30 cellular contexts compared by ENCODE assay signal in the genomic region with DNA sequence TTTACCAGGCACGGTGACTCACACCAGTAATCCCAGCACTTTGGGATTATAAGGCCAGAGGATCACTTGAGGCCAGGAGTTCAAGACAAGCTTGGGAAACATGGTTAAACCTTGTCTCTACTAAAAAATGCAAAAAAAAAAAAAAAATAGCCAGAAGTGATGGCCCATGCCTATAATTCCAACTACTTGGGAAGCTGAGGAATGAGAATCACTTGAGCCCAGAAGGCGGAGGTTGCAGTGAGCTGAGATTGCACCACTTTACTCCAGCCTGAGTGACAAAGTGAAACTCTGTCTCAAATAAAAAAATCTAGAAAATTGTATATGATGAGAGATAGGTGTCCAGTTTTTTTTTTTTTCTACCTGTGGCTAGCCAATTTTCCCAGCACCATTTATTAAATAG.
"Had no signal": no experiment of that assay in that cellular context is flagged by ENCODE, and none has a peak within 500 bp of the region (broad histone marks: within the 10 kb centered on the region; RNA-seq: fewer than 3 reads in every experiment).

No MANE protein-coding gene starts in this region.

- H3K36me3 ChIP-seq: adrenal gland, ascending aorta, brain microvascular endothelial cell, breast epithelium, cardiac muscle cell had no signal

- H3K4me1 ChIP-seq: adrenal gland, ascending aorta, body of pancreas, breast epithelium had no signal

- DNase-seq: activated effector memory CD4-positive, alpha-beta T cell treated with anti-CD3 and anti-CD28 coated beads, Interleukin-2, amount 50 U/mL, for 16 hours; activated effector memory CD4-positive, alpha-beta T cell treated with Interleukin-2 at 50 U/mL for 16 hours; activated gamma-delta T cell; activated gamma-delta T cell treated with Interleukin-2 at 50 U/mL for 16 hours; activated naive CD4-positive, alpha-beta T cell; activated naive CD4-positive, alpha-beta T cell treated with anti-CD3 and anti-CD28 coated beads for 36 hours; activated naive CD4-positive, alpha-beta T cell treated with anti-CD3 and anti-CD28 coated beads, Interleukin-2, amount 10 ng/mL, durations not matched to agents 7 days and 5 days; activated naive CD4-positive, alpha-beta T cell treated with anti-CD3 and anti-CD28 coated beads, Interleukin-2, amount 50 U/mL, for 16 hours; activated naive CD4-positive, alpha-beta T cell treated with Interleukin-2 at 50 U/mL for 16 hours; activated naive CD8-positive, alpha-beta T cell treated with anti-CD3 and anti-CD28 coated beads for 36 hours; activated naive CD8-positive, alpha-beta T cell treated with anti-CD3 and anti-CD28 coated beads, Interleukin-2, amount 10 ng/mL, durations not matched to agents 7 days and 5 days; activated naive CD8-positive, alpha-beta T cell treated with anti-CD3 and anti-CD28 coated beads, Interleukin-2, amount 50 U/mL, for 24 hours; activated T-cell treated with anti-CD3 and anti-CD28 coated beads, Interleukin-2, amount 50 U/mL, for 1 hour; activated T-cell treated with anti-CD3 and anti-CD28 coated beads, Interleukin-2, amount 50 U/mL, for 24 hours; activated T-cell treated with anti-CD3 and anti-CD28 coated beads, Interleukin-2, amount 50 U/mL, for 4 hours; activated T-cell treated with anti-CD3 and anti-CD28 coated beads, Interleukin-2, amount 50 U/mL, for 48 hours; activated T-cell treated with anti-CD3 and anti-CD28 coated beads, Interleukin-2, amount 50 U/mL, for 72 hours; adrenal gland; amniotic stem cell; amygdala; anterior cingulate cortex; aorta; body of pancreas; brain microvascular endothelial cell; caudate nucleus; central memory CD4-positive, alpha-beta T cell; cerebellar nuclear complex had no signal

- H3K4me3 ChIP-seq: adrenal gland, ascending aorta, body of pancreas, breast epithelium, cardiac muscle cell had no signal

- H3K27ac ChIP-seq: adrenal gland, ascending aorta, body of pancreas, brain microvascular endothelial cell, breast epithelium, cardiac muscle cell had no signal

- H3K9me3 ChIP-seq: adrenal gland, ascending aorta, body of pancreas had no signal

- H3K27me3 ChIP-seq: adrenal gland, ascending aorta, body of pancreas, brain microvascular endothelial cell, breast epithelium, cardiac muscle cell had no signal
